In genomic region chr11:64064374-64065140, GRCh38 we compare ENCODE assay signal across 26 cellular contexts. TPM values are rescaled to one million over a fixed set of nuclear protein-coding genes. Genes with fewer than 3 reads are reported as not detected.
"Had no signal": no experiment of that assay in that cellular context is flagged by ENCODE, and none has a peak within 500 bp of the region (broad histone marks: within the 10 kb centered on the region; RNA-seq: fewer than 3 reads in every experiment).

No MANE protein-coding gene starts in this region.

- H3K4me3 Mint-ChIP-seq: activated CD8-positive, alpha-beta T cell treated with anti-CD3 and anti-CD28 coated beads, Interleukin-2, amount 10 ng/mL, durations not matched to agents 7 days and 5 days; activated naive CD4-positive, alpha-beta T cell treated with anti-CD3 and anti-CD28 coated beads, Interleukin-2, amount 50 U/mL, for 24 hours; activated T-helper 1 cell treated with anti-CD3 and anti-CD28 coated beads, Interleukin-12 subunit alpha, Interleukin-12 subunit beta, Interleukin-2, Interleukin-4 antibody, amounts not matched to agents 30 ng/mL and 10 ng/mL and 1 ng/mL, durations not matched to agents 14 hours and 24 hours and 36 hours; natural killer cell; stimulated activated naive B cell treated with anti-CD40 and anti-IgM and Interleukin-4, amounts not matched to agents 10 μg/mL and 1 μg/mL and 100 μg/mL, for 72 hours; T-cell; T-helper 2 cell treated with Interferon-gamma antibody and Interleukin-4, amounts not matched to agents 5 μg/mL and 100 μg/mL, for 36 hours had no signal

- H3K4me3 ChIP-seq: colonic mucosa, SK-N-MC, thoracic aorta, upper lobe of left lung had no signal

- DNase-seq: activated CD4-positive, alpha-beta T cell treated with anti-CD3 and anti-CD28 coated beads for 1 hour; activated CD4-positive, alpha-beta T cell treated with anti-CD3 and anti-CD28 coated beads, Interleukin-2, amount 50 U/mL, for 1 hour; activated CD8-positive, alpha-beta T cell treated with anti-CD3 and anti-CD28 coated beads, Interleukin-2, amount 10 ng/mL, durations not matched to agents 7 days and 5 days; activated gamma-delta T cell; aorta; brain microvascular endothelial cell; central memory CD4-positive, alpha-beta T cell; colonic mucosa; erythroblast; foreskin melanocyte; hippocampal formation; kidney glomerular epithelial cell; midbrain; natural killer cell; stimulated activated CD4-positive, alpha-beta T cell treated with anti-CD3 and anti-CD28 coated beads, Interleukin-2, amount 100 ng/mL, for 48 hours; stimulated activated CD8-positive, alpha-beta memory T cell treated with anti-CD3 and anti-CD28 coated beads, Interleukin-4, amount 100 ng/mL, for 48 hours; stimulated activated naive B cell treated with anti-CD40 and anti-IgM and Interleukin-4, amounts not matched to agents 10 μg/mL and 1 μg/mL and 100 μg/mL, for 72 hours; T-cell had no signal

- H3K9me3 ChIP-seq: colonic mucosa, thoracic aorta, upper lobe of left lung had no signal

- H3K36me3 Mint-ChIP-seq: activated naive CD4-positive, alpha-beta T cell treated with anti-CD3 and anti-CD28 coated beads, Interleukin-2, amount 50 U/mL, for 24 hours; natural killer cell; stimulated activated naive B cell treated with anti-CD40 and anti-IgM and Interleukin-4, amounts not matched to agents 10 μg/mL and 1 μg/mL and 100 μg/mL, for 72 hours; T-cell had no signal

- H3K36me3 ChIP-seq: brain microvascular endothelial cell, colonic mucosa, thoracic aorta, upper lobe of left lung had no signal

- FAIRE-seq: endometrium had no signal

- H3K27ac ChIP-seq: brain microvascular endothelial cell, colonic mucosa, SK-N-MC, thoracic aorta, upper lobe of left lung, VCaP had no signal

- ATAC-seq: activated CD8-positive, alpha-beta T cell treated with anti-CD3 and anti-CD28 coated beads, Interleukin-2, amount 10 ng/mL, durations not matched to agents 7 days and 5 days; natural killer cell; stimulated activated naive B cell treated with anti-CD40 and anti-IgM and Interleukin-4, amounts not matched to agents 10 μg/mL and 1 μg/mL and 100 μg/mL, for 72 hours; T-cell had no signal

- H3K4me1 ChIP-seq: colonic mucosa had no signal

- H3K9me3 Mint-ChIP-seq: activated naive CD4-positive, alpha-beta T cell treated with anti-CD3 and anti-CD28 coated beads, Interleukin-2, amount 50 U/mL, for 24 hours; activated T-helper 1 cell treated with anti-CD3 and anti-CD28 coated beads, Interleukin-12 subunit alpha, Interleukin-12 subunit beta, Interleukin-2, Interleukin-4 antibody, amounts not matched to agents 30 ng/mL and 10 ng/mL and 1 ng/mL, durations not matched to agents 14 hours and 24 hours and 36 hours; natural killer cell; stimulated activated naive B cell treated with anti-CD40 and anti-IgM and Interleukin-4, amounts not matched to agents 10 μg/mL and 1 μg/mL and 100 μg/mL, for 72 hours; T-cell; T-helper 2 cell treated with Interferon-gamma antibody and Interleukin-4, amounts not matched to agents 5 μg/mL and 100 μg/mL, for 36 hours had no signal

- H3K27ac Mint-ChIP-seq: activated CD8-positive, alpha-beta T cell treated with anti-CD3 and anti-CD28 coated beads, Interleukin-2, amount 10 ng/mL, durations not matched to agents 7 days and 5 days; activated T-helper 1 cell treated with anti-CD3 and anti-CD28 coated beads, Interleukin-12 subunit alpha, Interleukin-12 subunit beta, Interleukin-2, Interleukin-4 antibody, amounts not matched to agents 30 ng/mL and 10 ng/mL and 1 ng/mL, durations not matched to agents 14 hours and 24 hours and 36 hours; natural killer cell; stimulated activated naive B cell treated with anti-CD40 and anti-IgM and Interleukin-4, amounts not matched to agents 10 μg/mL and 1 μg/mL and 100 μg/mL, for 72 hours; T-cell; T-helper 2 cell treated with Interferon-gamma antibody and Interleukin-4, amounts not matched to agents 5 μg/mL and 100 μg/mL, for 36 hours had no signal

RNA-seq across cellular contexts. Expression of gene FLRT1, which starts 28.8 kb away (rescaled TPM):
- total RNA-seq: activated CD8-positive, alpha-beta T cell treated with anti-CD3 and anti-CD28 coated beads, Interleukin-2, amount 10 ng/mL, durations not matched to agents 7 days and 5 days; activated T-helper 1 cell treated with anti-CD3 and anti-CD28 coated beads, Interleukin-12 subunit alpha, Interleukin-12 subunit beta, Interleukin-2, Interleukin-4 antibody, amounts not matched to agents 30 ng/mL and 10 ng/mL and 1 ng/mL, durations not matched to agents 14 hours and 24 hours and 36 hours; natural killer cell; T-cell had no signal
- polyA plus RNA-seq: aorta had no signal
